33 cellular contexts compared by ENCODE assay signal in genomic region chr6:116099036-116099435, GRCh38. TPM values are rescaled to one million over a fixed set of nuclear protein-coding genes. Genes with fewer than 3 reads are reported as not detected.
A peak's percentile ranks its signal among the peaks of the same experiment; 100 is the strongest.
DNase-seq lines count a peak whose midpoint lies in the region; ATAC-seq, FAIRE-seq and TF ChIP-seq lines count a peak whose summit lies in the region.
"Had no signal": no experiment of that assay in that cellular context is flagged by ENCODE, and none has a peak within 500 bp of the region (broad histone marks: within the 10 kb centered on the region; RNA-seq: fewer than 3 reads in every experiment).

No MANE protein-coding gene starts in this region.

- peaks cover 5% of the 10 kb centered on the region; the same call in 1 of the 2 replicates for H3K9me3 ChIP-seq in Loucy (ENCODE audit: insufficient read depth, low read depth, low read length)
- peaks cover 9% of the 10 kb centered on the region for H3K9me3 ChIP-seq in K562 (replicated peaks; ENCODE audit: control insufficient read depth, insufficient read depth, low read depth, low read length)
- H3K9me3 ChIP-seq: BE2C, prostate gland, thyroid gland had no signal

- H3K9ac ChIP-seq in Loucy (ENCODE audit: low read depth, low read length, poor library complexity, severe bottlenecking), result no peak overlapping the region
- H3K9ac ChIP-seq in K562 (ENCODE audit: insufficient read depth in 1 of 2, low read depth in 2 of 2, low read length in 2 of 2), result no peak overlapping the region
- H3K9ac ChIP-seq: neural progenitor cell had no signal

- no peak overlapping the region for H3K27ac Mint-ChIP-seq in nephron progenitor cell
- H3K27ac Mint-ChIP-seq in stimulated activated naive CD8-positive, alpha-beta T cell treated with anti-CD3 and anti-CD28 coated beads, Interleukin-15, amount 100 ng/mL, for 72 hours, result no peak overlapping the region
- H3K27ac Mint-ChIP-seq: H9, mesothelial cell of epicardium, neural progenitor cell had no signal

- in situ Hi-C loops in K562 (cut with MboI), result no loop called here

- H3K4me1 ChIP-seq in Loucy (ENCODE audit: insufficient read depth, low read length, poor library complexity, severe bottlenecking) (peaks cover 31% of the 10 kb centered on the region), K562 (replicated peaks in 1 of 2; ENCODE audit: control insufficient read depth in 2 of 2, insufficient read depth in 2 of 2, low read length in 2 of 2) (peaks cover 4 to 7% of the 10 kb centered on the region in 2 experiments; a peak in 3 of 5 replicates)
- H3K4me1 ChIP-seq: BE2C, prostate gland had no signal

- H3K79me2 ChIP-seq in Loucy (ENCODE audit: insufficient read depth, low read length), result no peaks in the 10 kb centered on the region
- H3K79me2 ChIP-seq in K562 (ENCODE audit: control insufficient read depth, insufficient read depth, low read length), result peaks cover 11% of the 10 kb centered on the region

- TF ChIP-seq RAD21 in K562 (CRISPR knock-in tag; conservative IDR thresholded peaks at IDR 0.05 in 1 of 2, IDR thresholded peaks at IDR 0.05 in 1 of 2), result no peak

- no peak for TF ChIP-seq EP300 in K562 (IDR thresholded peaks at IDR 0.05; ENCODE audit: low read length)

- no peaks in the 10 kb centered on the region for H3K9me2 ChIP-seq in Loucy (replicated peaks; ENCODE audit: low read depth, low read length)

- TF ChIP-seq CTCF in Loucy (conservative IDR thresholded peaks at IDR 0.05; ENCODE audit: low read length) (no peak), K562 (IDR thresholded peaks at IDR 0.05 in 2 of 3, conservative IDR thresholded peaks at IDR 0.05 in 1 of 3; ENCODE audit: insufficient read depth in 2 of 3, low read depth in 1 of 3, low read length in 3 of 3) (no peak), nephron progenitor cell (IDR thresholded peaks at IDR 0.05) (no peak)

- H3F3A ChIP-seq in Loucy (ENCODE audit: low read depth), result no peaks in the 10 kb centered on the region

- no peak for FAIRE-seq in K562 (lab: Jason Lieb, UNC)
- FAIRE-seq: endothelial cell of umbilical vein, TTC549 had no signal

- no peak for ATAC-seq in K562
- no peak for ATAC-seq in stimulated activated naive CD8-positive, alpha-beta T cell treated with anti-CD3 and anti-CD28 coated beads, Interleukin-15, amount 100 ng/mL, for 72 hours
- ATAC-seq: left lung; stimulated activated effector memory CD8-positive, alpha-beta T cell treated with anti-CD3 and anti-CD28 coated beads, Interleukin-12 subunit alpha, Interleukin-12 subunit beta, amount 100 ng/mL, for 72 hours had no signal

- H3K36me3 ChIP-seq in Loucy (ENCODE audit: insufficient read depth, low read length), result no peaks in the 10 kb centered on the region
- H3K36me3 ChIP-seq in K562 (ENCODE audit: control insufficient read depth, insufficient read depth, low read length), result no peaks in the 10 kb centered on the region
- H3K36me3 ChIP-seq: BE2C, left lung, neural progenitor cell, prostate gland, thyroid gland had no signal

- 0 out of 2 replicates have a peak overlapping the region, but pooled peaks have one; percentile 33 for H2AFZ ChIP-seq in Loucy (ENCODE audit: low read length)
- no peak overlapping the region for H2AFZ ChIP-seq in K562 (ENCODE audit: low read depth, low read length)
- H2AFZ ChIP-seq: neural progenitor cell had no signal

- H3K9me3 Mint-ChIP-seq in nephron progenitor cell, result peaks cover 22% of the 10 kb centered on the region
- H3K9me3 Mint-ChIP-seq in stimulated activated naive CD8-positive, alpha-beta T cell treated with anti-CD3 and anti-CD28 coated beads, Interleukin-15, amount 100 ng/mL, for 72 hours, result peaks cover 10 to 14% of the 10 kb centered on the region in 2 donors

- H3K27me3 Mint-ChIP-seq in nephron progenitor cell (ENCODE audit: low read depth, poor library complexity), result peaks cover 14% of the 10 kb centered on the region
- no peaks in the 10 kb centered on the region for H3K27me3 Mint-ChIP-seq in stimulated activated naive CD8-positive, alpha-beta T cell treated with anti-CD3 and anti-CD28 coated beads, Interleukin-15, amount 100 ng/mL, for 72 hours
- H3K27me3 Mint-ChIP-seq: IgD-negative memory B cell had no signal

- H3K27me3 ChIP-seq in Loucy (ENCODE audit: insufficient read depth, low read length, poor library complexity, severe bottlenecking) (no peaks in the 10 kb centered on the region), K562 (ENCODE audit: control insufficient read depth in 2 of 2, insufficient read depth in 2 of 2, low read length in 2 of 2) (no peaks in the 10 kb centered on the region)
- H3K27me3 ChIP-seq: BE2C, left lung, thyroid gland had no signal

- H3K4me3 Mint-ChIP-seq in nephron progenitor cell, result peak overlapping the region; percentile 69
- H3K4me3 Mint-ChIP-seq in stimulated activated naive CD8-positive, alpha-beta T cell treated with anti-CD3 and anti-CD28 coated beads, Interleukin-15, amount 100 ng/mL, for 72 hours, result no peak overlapping the region

- H3K4me1 Mint-ChIP-seq in nephron progenitor cell, result peaks cover 42% of the 10 kb centered on the region
- H3K4me1 Mint-ChIP-seq in stimulated activated naive CD8-positive, alpha-beta T cell treated with anti-CD3 and anti-CD28 coated beads, Interleukin-15, amount 100 ng/mL, for 72 hours, result peaks cover 41% of the 10 kb centered on the region

- H3K4me3 ChIP-seq in Loucy (ENCODE audit: low read length, poor library complexity, severe bottlenecking) (no peak overlapping the region), K562 (no peak overlapping the region)
- H3K4me3 ChIP-seq: neural progenitor cell, prostate gland, skin epidermis, thyroid gland had no signal

- 17% methylated on average over 1 of the region's 1 CpG for WGBS in K562 (ENCODE audit: insufficient coverage, low coverage, missing lambda C conversion rate)

- no peak overlapping the region for H3K27ac ChIP-seq in K562 (ENCODE audit: extremely low read depth, low read depth, low read length)
- H3K27ac ChIP-seq: HL-60, left lung, neural progenitor cell, prostate gland had no signal

- no peak for TF ChIP-seq POLR2A in K562 (conservative IDR thresholded peaks at IDR 0.05)

- CTCF ChIA-PET in K562 (lab: Yijun Ruan, JAX; ENCODE audit: low intra/inter-chr PET ratio), result no interaction called here

- no TSS peak for BruUV-seq in K562 (replicated peaks; lab: Mats Ljungman, UMichigan)

- H4K20me1 ChIP-seq in Loucy (ENCODE audit: insufficient read depth, low read length, poor library complexity, severe bottlenecking) (no peaks in the 10 kb centered on the region), K562 (replicated peaks; ENCODE audit: control insufficient read depth, insufficient read depth, low read length) (no peaks in the 10 kb centered on the region)

- peaks cover 14% of the 10 kb centered on the region for H3K36me3 Mint-ChIP-seq in nephron progenitor cell (ENCODE audit: low read depth)

- no peaks in the 10 kb centered on the region for H3K9me1 ChIP-seq in K562 (ENCODE audit: control insufficient read depth, insufficient read depth, low read length)

- POLR2A ChIA-PET in K562 (lab: Yijun Ruan, JAX), result interaction anchor here (0.6 kb wide), 1 partner anchor 91 kb away, joined by 3 read pairs; no protein-coding TSS in a partner anchor

- intact Hi-C loops in K562 (cut with micrococcal nuclease), result loop anchor here (5.0 kb wide), 1 partner anchor 37 kb away; the partner anchor contains the start of gene FRK

- peak; percentile 11 for DNase-seq in DMS53 (lab: John Stamatoyannopoulos, UW)
- no peak for DNase-seq in DMS53 treated with DMSO at 0.1 percent for 48 hours (lab: John Stamatoyannopoulos, UW; ENCODE audit: unreplicated experiment)
- DNase-seq in K562 (ENCODE audit: extremely low read depth in 1 of 4, low spot score in 3 of 4), result no peak
- DNase-seq in nephron progenitor cell, result no peak
- no peak for DNase-seq in NCI-H748 (lab: John Stamatoyannopoulos, UW; ENCODE audit: unreplicated experiment)
- no peak for DNase-seq in stimulated activated naive CD8-positive, alpha-beta T cell treated with anti-CD3 and anti-CD28 coated beads, Interleukin-15, amount 100 ng/mL, for 72 hours
- no peak for DNase-seq in COLO668 (lab: John Stamatoyannopoulos, UW; ENCODE audit: unreplicated experiment)
- DNase-seq: activated CD4-positive, alpha-beta T cell treated with anti-CD3 and anti-CD28 coated beads for 1 hour; activated CD8-positive, alpha-beta memory T cell treated with anti-CD3 and anti-CD28 coated beads for 24 hours; activated naive CD4-positive, alpha-beta T cell treated with Interleukin-2 at 50 U/mL for 16 hours; activated T-cell treated with anti-CD3 and anti-CD28 coated beads, Interleukin-2, amount 50 U/mL, for 48 hours; amniotic stem cell; BE2C; Calu3; caudate nucleus; dermis blood vessel endothelial cell; H9; left lung; NCI-H526 treated with DMSO at 0.1 percent for 48 hours; stimulated activated CD4-positive, alpha-beta T cell treated with anti-CD3 and anti-CD28 coated beads, Interleukin-2, amount 100 ng/mL, for 24 hours; thyroid gland had no signal

- H3K4me2 ChIP-seq in Loucy (ENCODE audit: low read depth, low read length, poor library complexity, severe bottlenecking) (peak overlapping the region; percentile 98), K562 (ENCODE audit: insufficient read depth, low read length) (no peak overlapping the region)

RNA-seq across cellular contexts. Expression of gene NT5DC1, which starts 1.6 kb away (rescaled TPM):
- 6.5 and 14.2 TPM in 2 replicates for total RNA-seq in K562 (2011; cell fraction: chromatin; rRNA removed; ENCODE audit: low replicate concordance)
- total RNA-seq in K562 (2011; cell fraction: nucleolus; rRNA removed), result 3.2 and 6.6 TPM in 2 replicates
- total RNA-seq in K562 (2011; cell fraction: nucleoplasm; rRNA removed), result 4.0 and 7.6 TPM in 2 replicates
- total RNA-seq in K562 (2014; rRNA removed) (4.9 and 12.0 TPM in 2 replicates), K562 (2014; rRNA removed; fragmentation: Illumina TruSeq; extraction: Trizol) (16.3 and 22.2 TPM in 2 replicates), K562 (2015; rRNA removed; fragmentation: Illumina TruSeq; extraction: Trizol) (16.1 and 18.7 TPM in 2 replicates), K562 (2021) (28.5 and 31.8 TPM in 2 replicates)
- polyA plus RNA-seq in K562 (2011; rRNA removed) (18.3 and 19.6 TPM in 2 replicates), K562 (2014; fragmentation: Illumina TruSeq; extraction: Trizol) (14.5 and 22.2 TPM in 2 replicates), K562 (2014; fragmentation: Nextera tagmentation; extraction: Ambion mirVana) (10 to 100 TPM; 15.7 to 20.5 TPM), K562 (2014; rRNA removed) (15.9 and 20.7 TPM in 2 replicates)
- polyA plus RNA-seq in K562 (2011; cell fraction: cytosol; rRNA removed), result 6.7 and 14.1 TPM in 2 replicates
- 7.0 and 8.7 TPM in 2 replicates for polyA plus RNA-seq in K562 (2011; cell fraction: nucleus; rRNA removed)
- 17.9 and 43.2 TPM in 2 replicates for polyA plus RNA-seq in K562 (2012)
- polyA minus RNA-seq in K562 (2011; rRNA and poly(A)+ RNA removed), result 14.7 and 21.6 TPM in 2 replicates
- polyA minus RNA-seq in K562 (2011; cell fraction: cytosol; rRNA and poly(A)+ RNA removed), result 11.6 and 19.5 TPM in 2 replicates
- 13.5 and 17.3 TPM in 2 replicates for polyA minus RNA-seq in K562 (2011; cell fraction: nucleus; rRNA and poly(A)+ RNA removed)

RNA-seq across cellular contexts. Expression of gene COL10A1, which starts 26.9 kb away (rescaled TPM):
- not detected in 2 replicates for total RNA-seq in K562 (2011; cell fraction: chromatin; rRNA removed; ENCODE audit: low replicate concordance)
- total RNA-seq in K562 (2011; cell fraction: nucleolus; rRNA removed), result not detected in 2 replicates
- total RNA-seq in K562 (2011; cell fraction: nucleoplasm; rRNA removed), result not detected in 2 replicates
- total RNA-seq in K562 (2014; rRNA removed) (not detected in 2 replicates), K562 (2014; rRNA removed; fragmentation: Illumina TruSeq; extraction: Trizol) (not detected in 2 replicates), K562 (2015; rRNA removed; fragmentation: Illumina TruSeq; extraction: Trizol) (not detected in 2 replicates), K562 (2021) (not detected in 2 replicates)
- polyA plus RNA-seq in K562 (2011; rRNA removed) (not detected in 2 replicates), K562 (2014; fragmentation: Illumina TruSeq; extraction: Trizol) (0.06 TPM in 1 of 2 replicates, not detected in the other), K562 (2014; fragmentation: Nextera tagmentation; extraction: Ambion mirVana) (under 1 TPM in 1 of 2 experiments, not detected in 1; 0.08 TPM), K562 (2014; rRNA removed) (not detected in 2 replicates)
- not detected in 2 replicates for polyA plus RNA-seq in K562 (2011; cell fraction: cytosol; rRNA removed)
- polyA plus RNA-seq in K562 (2011; cell fraction: nucleus; rRNA removed), result not detected in 2 replicates
- polyA plus RNA-seq in K562 (2012), result 0.07 TPM in 2 replicates
- not detected in 2 replicates for polyA minus RNA-seq in K562 (2011; rRNA and poly(A)+ RNA removed)
- polyA minus RNA-seq in K562 (2011; cell fraction: cytosol; rRNA and poly(A)+ RNA removed), result not detected in 2 replicates
- polyA minus RNA-seq in K562 (2011; cell fraction: nucleus; rRNA and poly(A)+ RNA removed), result not detected in 2 replicates
- total RNA-seq: A172, Calu3, dermis blood vessel endothelial cell, endothelial cell of umbilical vein, H9, MCF 10A, mesothelial cell of epicardium, prostate gland had no signal
- polyA plus RNA-seq: endothelial cell of umbilical vein had no signal

RNA-seq across cellular contexts. Expression of gene FRK, which starts 38.3 kb away (rescaled TPM):
- 0.02 and 0.07 TPM in 2 replicates for total RNA-seq in K562 (2011; cell fraction: chromatin; rRNA removed; ENCODE audit: low replicate concordance)
- not detected in 2 replicates for total RNA-seq in K562 (2011; cell fraction: nucleolus; rRNA removed)
- 0.07 TPM in 1 of 2 replicates, not detected in the other for total RNA-seq in K562 (2011; cell fraction: nucleoplasm; rRNA removed)
- 0.09 and 0.16 TPM in 2 replicates for total RNA-seq in K562 (2014; rRNA removed)
- total RNA-seq in K562 (2014; rRNA removed; fragmentation: Illumina TruSeq; extraction: Trizol), result 0.15 and 0.22 TPM in 2 replicates
- 0.29 and 0.34 TPM in 2 replicates for total RNA-seq in K562 (2015; rRNA removed; fragmentation: Illumina TruSeq; extraction: Trizol)
- total RNA-seq in K562 (2021), result 0.13 and 0.22 TPM in 2 replicates
- 0.01 and 0.03 TPM in 2 replicates for polyA plus RNA-seq in K562 (2011; rRNA removed)
- under 0.01 and 0.01 TPM in 2 replicates for polyA plus RNA-seq in K562 (2011; cell fraction: cytosol; rRNA removed)
- 0.04 TPM in 2 replicates for polyA plus RNA-seq in K562 (2011; cell fraction: nucleus; rRNA removed)
- polyA plus RNA-seq in K562 (2012), result 0.14 and 0.19 TPM in 2 replicates
- polyA plus RNA-seq in K562 (2014; fragmentation: Illumina TruSeq; extraction: Trizol), result 0.09 and 0.10 TPM in 2 replicates
- under 1 TPM; 0.03 to 0.07 TPM for polyA plus RNA-seq in K562 (2014; fragmentation: Nextera tagmentation; extraction: Ambion mirVana)
- 0.05 and 0.11 TPM in 2 replicates for polyA plus RNA-seq in K562 (2014; rRNA removed)
- 0.04 and 0.12 TPM in 2 replicates for polyA minus RNA-seq in K562 (2011; rRNA and poly(A)+ RNA removed)
- polyA minus RNA-seq in K562 (2011; cell fraction: cytosol; rRNA and poly(A)+ RNA removed), result 0.09 TPM in 1 of 2 replicates, not detected in the other
- under 0.01 and 0.11 TPM in 2 replicates for polyA minus RNA-seq in K562 (2011; cell fraction: nucleus; rRNA and poly(A)+ RNA removed)
- total RNA-seq: endothelial cell of umbilical vein had no signal
